ENCODE assay signal across 9 cellular contexts in genomic region chr10:80463868-80464267, GRCh38. TPM values are rescaled to one million over a fixed set of nuclear protein-coding genes. Genes with fewer than 3 reads are reported as not detected.
A peak's percentile ranks its signal among the peaks of the same experiment; 100 is the strongest.
DNase-seq lines count a peak whose midpoint lies in the region; ATAC-seq and TF ChIP-seq lines count a peak whose summit lies in the region.
"Had no signal": no experiment of that assay in that cellular context is flagged by ENCODE, and none has a peak within 500 bp of the region (broad histone marks: within the 10 kb centered on the region; RNA-seq: fewer than 3 reads in every experiment).

No MANE protein-coding gene starts in this region.

- WGBS in GM23248 (ENCODE audit: low coverage in 1 of 2, low lambda C conversion rate in 2 of 2, missing lambda C conversion rate in 2 of 2), 2 experiments = 75 to 81% methylated on average over 10 of the region's 10 CpGs
- 82% methylated on average over 10 of the region's 10 CpGs for WGBS in esophagus muscularis mucosa

- H3K4me1 ChIP-seq in GM23248 (ENCODE audit: insufficient read depth) (peaks cover 60% of the 10 kb centered on the region), esophagus muscularis mucosa (peaks cover 96 to 100% (median 100%) of the 10 kb centered on the region in 4 donors), rectal smooth muscle tissue (ENCODE audit: control insufficient read depth, insufficient read depth, low read length) (peaks cover 45% of the 10 kb centered on the region)

- no peak for ATAC-seq in GM21529 (IDR thresholded peaks at IDR 0.05; ENCODE audit: unreplicated experiment)

- intact Hi-C loops in esophagus muscularis mucosa (cut with DNase I) = no loop called here

- H3K27me3 ChIP-seq in GM23248 (replicated peaks; ENCODE audit: insufficient read depth) (no peaks in the 10 kb centered on the region), esophagus muscularis mucosa (no peaks in the 10 kb centered on the region), rectal smooth muscle tissue (ENCODE audit: control insufficient read depth, insufficient read depth, low read length) (no peaks in the 10 kb centered on the region)
- H3K27me3 ChIP-seq: adrenal gland had no signal

- no peak overlapping the region for H3K4me2 ChIP-seq in GM23248 (ENCODE audit: unreplicated experiment)

- CTCF ChIA-PET in GM10248 (lab: Yijun Ruan, JAX) = interaction anchor here (0.7 to 50.4 kb wide), 5 partner anchors 8 to 73 kb away, joined by 3 to 1060 read pairs (median 13); no protein-coding TSS in a partner anchor

- TF ChIP-seq POLR2A in esophagus muscularis mucosa (IDR thresholded peaks at IDR 0.05; ENCODE audit: low read depth) = no peak

- peaks cover 29% of the 10 kb centered on the region for H3F3A ChIP-seq in GM23248 (ENCODE audit: insufficient read depth)

- H2AFZ ChIP-seq in GM23248 = no peak overlapping the region

- H3K36me3 ChIP-seq in GM23248 (ENCODE audit: low read depth) (no peaks in the 10 kb centered on the region), esophagus muscularis mucosa (peaks cover 0 to 3% (median under 1%) of the 10 kb centered on the region in 4 donors), rectal smooth muscle tissue (ENCODE audit: control insufficient read depth, insufficient read depth, low read length) (no peaks in the 10 kb centered on the region)
- H3K36me3 ChIP-seq: adrenal gland had no signal

- H4K20me1 ChIP-seq in GM23248 (ENCODE audit: insufficient read depth) = no peaks in the 10 kb centered on the region

- POLR2A ChIA-PET in GM10248 (lab: Yijun Ruan, JAX) = interaction anchor here (0.6 to 1.4 kb wide), 2 partner anchors 42 to 160 kb away, joined by 3 to 4 read pairs; no protein-coding TSS in a partner anchor

- peaks cover 95% of the 10 kb centered on the region for H3K79me2 ChIP-seq in GM23248 (ENCODE audit: insufficient read depth)

- TF ChIP-seq EP300 in esophagus muscularis mucosa (IDR thresholded peaks at IDR 0.05) = no peak

- DNase-seq in GM23248 (no peak), esophagus muscularis mucosa (ENCODE audit: extremely low spot score) (no peak), C1 segment of cervical spinal cord (lab: John Stamatoyannopoulos, UW) (no peak), GM10248 (ENCODE audit: extremely low spot score) (no peak), NCI-H2171 (lab: John Stamatoyannopoulos, UW) (no peak)

- in situ Hi-C loops in GM23248 (cut with MboI) = no loop called here

- no peaks in the 10 kb centered on the region for H3K9me2 ChIP-seq in GM23248 (ENCODE audit: insufficient read depth)

- H3K4me3 ChIP-seq in GM23248 (no peak overlapping the region), esophagus muscularis mucosa (no peak overlapping the region), rectal smooth muscle tissue (ENCODE audit: low read length) (no peak overlapping the region)
- H3K4me3 ChIP-seq: adrenal gland had no signal

- H3K9me3 ChIP-seq in GM23248 (ENCODE audit: low read depth) (no peaks in the 10 kb centered on the region), esophagus muscularis mucosa (no peaks in the 10 kb centered on the region)
- H3K9me3 ChIP-seq: adrenal gland had no signal

- H3K9ac ChIP-seq in GM23248 (no peak overlapping the region), rectal smooth muscle tissue (ENCODE audit: low read length) (no peak overlapping the region)

- H3K27ac ChIP-seq in GM23248 (0 out of 2 replicates have a peak overlapping the region, but pooled peaks have one; percentile 51), VCaP (peak overlapping the region; percentile 99), esophagus muscularis mucosa (replicated peaks in 1 of 4) (peak overlapping the region; percentile 50 to 75 (median 72)), rectal smooth muscle tissue (ENCODE audit: low read depth, low read length) (peak overlapping the region; percentile 64)

- TF ChIP-seq CTCF in VCaP (conservative IDR thresholded peaks at IDR 0.05) (no peak), esophagus muscularis mucosa (IDR thresholded peaks at IDR 0.05) (no peak), GM10248 (IDR thresholded peaks at IDR 0.05; ENCODE audit: control extremely low read depth, extremely low read depth, low read depth, missing control alignments) (no peak)

RNA-seq across cellular contexts. Expression of gene TSPAN14, which starts 9.8 kb away (rescaled TPM):
- 14.1 and 16.1 TPM in 2 replicates for total RNA-seq in GM23248 (2014; rRNA removed; shearing (Covaris generic))
- polyA plus RNA-seq in GM23248 (2016; fragmentation: Nextera tagmentation; extraction: Ambion mirVana) = 22.9 and 23.7 TPM in 2 replicates
- 10 to 100 TPM; 17.9 to 50.5 (median 38.4) TPM for total RNA-seq in esophagus muscularis mucosa

RNA-seq across cellular contexts. Expression of gene PRXL2A, which starts 55.5 kb away (rescaled TPM):
- total RNA-seq in GM23248 (2014; rRNA removed; shearing (Covaris generic)) = not detected in 2 replicates
- 0.15 TPM in 1 of 2 replicates, not detected in the other for polyA plus RNA-seq in GM23248 (2016; fragmentation: Nextera tagmentation; extraction: Ambion mirVana)
- 10 to 100 TPM; 15.4 to 26.6 (median 25.5) TPM for total RNA-seq in esophagus muscularis mucosa

Comparison
In these comparisons a context has a peak if more than half of its experiments do, and no peak if none do; other contexts are left out.
1. RNA of gene PRXL2A, which starts 55.5 kb away (total RNA-seq): 15.4 to 26.6 TPM in esophagus muscularis mucosa; not detected in GM23248; every median in the first group is over 10 times any median in the second.
2. Peak in every context shown above with its lines, with median percentiles within 50 percentile points of each other: H3K27ac ChIP-seq.